Comparison of ENCODE assay signal across 10 cellular contexts in genomic region chr9:115204827-115205506, GRCh38.
DNase-seq lines count a peak whose midpoint lies in the region; ATAC-seq and TF ChIP-seq lines count a peak whose summit lies in the region.
"Had no signal": no experiment of that assay in that cellular context is flagged by ENCODE, and none has a peak within 500 bp of the region (broad histone marks: within the 10 kb centered on the region; RNA-seq: fewer than 3 reads in every experiment).

No MANE protein-coding gene starts in this region.

- H3K14ac ChIP-seq in neuronal stem cell (ENCODE audit: low read length) = no peak overlapping the region

- no peak overlapping the region for H3K4me2 ChIP-seq in neuronal stem cell (ENCODE audit: insufficient read depth, low read length, poor library complexity, severe bottlenecking)

- H2BK5ac ChIP-seq in neuronal stem cell (ENCODE audit: low read length) = no peak overlapping the region

- H4K91ac ChIP-seq in neuronal stem cell (ENCODE audit: low read depth, low read length, poor library complexity) = no peak overlapping the region

- H3K9me3 ChIP-seq in tibial artery (no peaks in the 10 kb centered on the region), neuronal stem cell (replicated peaks in 1 of 2; ENCODE audit: control insufficient read depth in 2 of 2, insufficient read depth in 1 of 2, low read depth in 1 of 2, low read length in 2 of 2) (no peaks in the 10 kb centered on the region)

- H2BK15ac ChIP-seq in neuronal stem cell (ENCODE audit: low read length) = no peak overlapping the region

- H2BK120ac ChIP-seq in neuronal stem cell (ENCODE audit: low read depth, low read length) = no peak overlapping the region

- H4K8ac ChIP-seq in neuronal stem cell (ENCODE audit: low read depth, low read length) = no peak overlapping the region

- no peak overlapping the region for H3K4ac ChIP-seq in neuronal stem cell (ENCODE audit: low read length)

- H3K36me3 ChIP-seq in BJ (ENCODE audit: control insufficient read depth, insufficient read depth, low read length) (no peaks in the 10 kb centered on the region), tibial artery (no peaks in the 10 kb centered on the region), neuronal stem cell (replicated peaks in 1 of 2; ENCODE audit: control insufficient read depth in 2 of 2, insufficient read depth in 2 of 2, low read length in 2 of 2) (no peaks in the 10 kb centered on the region)

- no peak overlapping the region for H3K23ac ChIP-seq in neuronal stem cell (ENCODE audit: low read depth, low read length, poor library complexity)

- TF ChIP-seq CTCF in BJ (IDR thresholded peaks at IDR 0.05; ENCODE audit: insufficient read depth, low read depth, low read length) = no peak
- no peak for TF ChIP-seq CTCF in GM20000 (IDR thresholded peaks at IDR 0.05; ENCODE audit: extremely low read depth, missing control alignments)
- no peak for TF ChIP-seq CTCF in cardiac fibroblast (IDR thresholded peaks at IDR 0.05; ENCODE audit: low read depth, low read length)
- no peak for TF ChIP-seq CTCF in tibial artery (IDR thresholded peaks at IDR 0.05)

- CTCF ChIA-PET in BJ (lab: Yijun Ruan, JAX) = interaction anchor here (1.0 to 3.4 kb wide), 2 partner anchors 37 to 58 kb away, joined by 4 to 14 read pairs; no protein-coding TSS in a partner anchor

- no CpG with 5 or more reads among the region's 2 CpGs for WGBS in neuronal stem cell (ENCODE audit: extremely low coverage in 2 of 2, insufficient read length in 2 of 2, insufficient replicate concordance in 1 of 2), 2 donors

- no peak overlapping the region for H2AFZ ChIP-seq in neuronal stem cell (ENCODE audit: low read length)

- H3K18ac ChIP-seq in neuronal stem cell (ENCODE audit: low read length) = no peak overlapping the region

- ATAC-seq in HG03442 (IDR thresholded peaks at IDR 0.05; ENCODE audit: unreplicated experiment) = peak; percentile 51

- H2AK5ac ChIP-seq in neuronal stem cell (ENCODE audit: low read depth, low read length) = no peak overlapping the region

- intact Hi-C loops in tibial artery (cut with DNase I; ENCODE audit: low total_unique reads) = no loop called here

- H3K79me1 ChIP-seq in neuronal stem cell (ENCODE audit: low read depth, low read length) = no peaks in the 10 kb centered on the region

- H3K27ac ChIP-seq in tibial artery (no peak overlapping the region), neuronal stem cell (replicated peaks; ENCODE audit: low read length) (no peak overlapping the region)

- peak; percentile 64 for DNase-seq in BJ (ENCODE audit: low read depth)
- peak; percentile 32 for DNase-seq in GM20000 (ENCODE audit: low spot score)
- DNase-seq in cardiac fibroblast (ENCODE audit: low read depth in 2 of 2) = peak; percentile 31 to 86
- no peak for DNase-seq in NCI-H146 (lab: John Stamatoyannopoulos, UW)
- DNase-seq in tibial artery = no peak
- DNase-seq in hepatic stellate cell (ENCODE audit: low spot score) = no peak
- DNase-seq in neuronal stem cell (ENCODE audit: low spot score) = no peak
- DNase-seq: activated CD4-positive, CD25-positive, alpha-beta regulatory T cell treated with anti-CD3 and anti-CD28 coated beads, Interleukin-2, amount 50 U/mL, for 72 hours; left cardiac atrium had no signal

- H2BK12ac ChIP-seq in neuronal stem cell (ENCODE audit: low read length) = no peak overlapping the region

- no peak overlapping the region for H3K9ac ChIP-seq in neuronal stem cell (ENCODE audit: low read depth, low read length, poor library complexity)

- H3K27me3 ChIP-seq in BJ (ENCODE audit: control insufficient read depth, insufficient read depth, low read length) = no peaks in the 10 kb centered on the region
- H3K27me3 ChIP-seq in tibial artery = no peaks in the 10 kb centered on the region
- no peaks in the 10 kb centered on the region for H3K27me3 ChIP-seq in neuronal stem cell (ENCODE audit: control insufficient read depth in 3 of 3, insufficient read depth in 3 of 3, low read depth in 1 of 3, low read length in 3 of 3)

- peaks cover 0 to 15% (median 3%) of the 10 kb centered on the region in 4 donors for H3K4me1 ChIP-seq in tibial artery
- peaks cover 0 to 2% of the 10 kb centered on the region in 2 donors for H3K4me1 ChIP-seq in neuronal stem cell (ENCODE audit: control insufficient read depth in 2 of 2, insufficient read depth in 1 of 2, low read depth in 1 of 2, low read length in 2 of 2)

- POLR2A ChIA-PET in BJ (lab: Charles Lee) = no interaction called here

- H3K4me3 ChIP-seq in BJ (ENCODE audit: low read depth, low read length) (no peak overlapping the region), cardiac fibroblast (replicated peaks in 1 of 2; ENCODE audit: low read depth in 2 of 2, low read length in 2 of 2) (no peak overlapping the region), tibial artery (no peak overlapping the region), neuronal stem cell (ENCODE audit: low read length in 2 of 2) (no peak overlapping the region)

Comparison
In these comparisons a context has a peak if more than half of its experiments do, and no peak if none do; other contexts are left out.
1. DNase-seq: peak in BJ (single experiment), GM20000 (single experiment) and cardiac fibroblast (2 of 2); none in NCI-H146 (single experiment), tibial artery (0 of 2), hepatic stellate cell (single experiment) and neuronal stem cell (single experiment).